ENCODE assay signal across 27 cellular contexts in genomic region chr13:72760189-72760588, GRCh38. TPM values are rescaled to one million over a fixed set of nuclear protein-coding genes. Genes with fewer than 3 reads are reported as not detected.
DNase-seq lines count a peak whose midpoint lies in the region; ATAC-seq, FAIRE-seq and TF ChIP-seq lines count a peak whose summit lies in the region.
"Had no signal": no experiment of that assay in that cellular context is flagged by ENCODE, and none has a peak within 500 bp of the region (broad histone marks: within the 10 kb centered on the region; RNA-seq: fewer than 3 reads in every experiment).

No MANE protein-coding gene starts in this region.

- H3K27ac ChIP-seq in GM12878 (ENCODE audit: control insufficient read depth, insufficient read depth): no peak overlapping the region
- H3K27ac ChIP-seq: BLaER1 treated with 17β-estradiol and CSF1 and Interleukin-3, amounts not matched to agents 10 nM and 100 nM; PC-9; SJSA1 had no signal

- no peak for TF ChIP-seq RAD21 in GM12878 (IDR thresholded peaks at IDR 0.05; ENCODE audit: insufficient read depth, low read depth, low read length)

- H3K9me3 Mint-ChIP-seq in activated T-cell treated with anti-CD3 and anti-CD28 coated beads, Interleukin-2, amount 50 U/mL, for 72 hours: no peaks in the 10 kb centered on the region
- H3K9me3 Mint-ChIP-seq: CD4-positive, alpha-beta T cell had no signal

- no peaks in the 10 kb centered on the region for H3K4me1 Mint-ChIP-seq in activated T-cell treated with anti-CD3 and anti-CD28 coated beads, Interleukin-2, amount 50 U/mL, for 72 hours (ENCODE audit: low read depth)

- peak; percentile 73 for FAIRE-seq in GM19239 (lab: Jason Lieb, UNC)
- peak; percentile 66 for FAIRE-seq in GM12878 (lab: Jason Lieb, UNC)
- FAIRE-seq: GM18507, H54 had no signal

- 14% methylated on average over 3 of the region's 3 CpGs for WGBS in GM12878 (ENCODE audit: insufficient coverage, insufficient replicate concordance, low lambda C conversion rate, missing lambda C conversion rate)

- no peak for TF ChIP-seq EP300 in GM12878 (IDR thresholded peaks at IDR 0.05; ENCODE audit: borderline replicate concordance in 1 of 2, control insufficient read depth in 1 of 2, low read depth in 2 of 2, low read length in 2 of 2)

- H3K27me3 ChIP-seq in GM12878 (replicated peaks in 1 of 2; ENCODE audit: control insufficient read depth in 2 of 2, insufficient read depth in 2 of 2, low read length in 1 of 2): no peaks in the 10 kb centered on the region
- H3K27me3 ChIP-seq: BLaER1 treated with 17β-estradiol and CSF1 and Interleukin-3, amounts not matched to agents 10 nM and 100 nM; SJSA1 had no signal

- no peak overlapping the region for H3K4me3 ChIP-seq in GM12878
- H3K4me3 ChIP-seq: BLaER1 treated with 17β-estradiol and CSF1 and Interleukin-3, amounts not matched to agents 10 nM and 100 nM; PC-9; SJSA1 had no signal

- CTCF ChIA-PET in GM12878 (lab: Yijun Ruan, JAX): interaction anchor here (1.0 to 1.2 kb wide), 2 partner anchors 8 to 47 kb away, joined by 3 read pairs; no protein-coding TSS in a partner anchor

- no peak overlapping the region for H3K9ac ChIP-seq in GM12878 (ENCODE audit: control insufficient read depth, insufficient read depth, low read length)
- H3K9ac ChIP-seq: BLaER1 treated with 17β-estradiol and CSF1 and Interleukin-3, amounts not matched to agents 10 nM and 100 nM had no signal

- no peak overlapping the region for H3K4me2 ChIP-seq in GM12878 (ENCODE audit: control insufficient read depth, insufficient read depth)
- H3K4me2 ChIP-seq: BLaER1 treated with 17β-estradiol and CSF1 and Interleukin-3, amounts not matched to agents 10 nM and 100 nM; PC-9 had no signal

- peaks cover 3 to 29% of the 10 kb centered on the region in 2 experiments for H3K36me3 ChIP-seq in GM12878 (ENCODE audit: control insufficient read depth in 2 of 2, insufficient read depth in 2 of 2, low read length in 1 of 2)

- no peaks in the 10 kb centered on the region for H4K20me1 ChIP-seq in GM12878 (ENCODE audit: control insufficient read depth, insufficient read depth)

- peak overlapping the region; percentile 46 for H3K27ac Mint-ChIP-seq in activated T-cell treated with anti-CD3 and anti-CD28 coated beads, Interleukin-2, amount 50 U/mL, for 72 hours
- H3K27ac Mint-ChIP-seq: CD4-positive, alpha-beta T cell had no signal

- TF ChIP-seq CTCF in GM12878 (IDR thresholded peaks at IDR 0.05 in 2 of 3, conservative IDR thresholded peaks at IDR 0.05 in 1 of 3; ENCODE audit: control insufficient read depth in 2 of 3, extremely low read depth in 1 of 3, insufficient read depth in 1 of 3, low read depth in 3 of 3, low read length in 3 of 3): no peak

- no peak overlapping the region for H2AFZ ChIP-seq in GM12878 (ENCODE audit: control insufficient read depth, low read depth, low read length)
- H2AFZ ChIP-seq: PC-9 had no signal

- no peak overlapping the region for H3K4me3 Mint-ChIP-seq in activated T-cell treated with anti-CD3 and anti-CD28 coated beads, Interleukin-2, amount 50 U/mL, for 72 hours
- H3K4me3 Mint-ChIP-seq: CD4-positive, alpha-beta T cell had no signal

- intact Hi-C loops in GM12878 (cut with micrococcal nuclease; ENCODE audit: unreplicated experiment): no loop called here
- intact Hi-C loops in cardiac septum (cut with DNase I): no loop called here

- in situ Hi-C loops in GM12878 (cut with MboI): no loop called here

- SMC1A ChIA-PET in GM12878 (lab: Charles Lee; ENCODE audit: uncharacterized antibody, unreplicated experiment): no interaction called here

- BruUV-seq in GM12878 (replicated peaks; lab: Mats Ljungman, UMichigan): no TSS peak

- ATAC-seq in activated T-cell treated with anti-CD3 and anti-CD28 coated beads, Interleukin-2, amount 50 U/mL, for 72 hours (replicated peaks in 1 of 2): no peak
- ATAC-seq in GM12878: peak; percentile 34; the same call in 1 of the 3 replicates

- H3K36me3 Mint-ChIP-seq in activated T-cell treated with anti-CD3 and anti-CD28 coated beads, Interleukin-2, amount 50 U/mL, for 72 hours (ENCODE audit: insufficient read depth in 2 of 2): peaks cover 0 to 16% of the 10 kb centered on the region in 2 donors

- no peaks in the 10 kb centered on the region for H3K4me1 ChIP-seq in GM12878 (ENCODE audit: control insufficient read depth, insufficient read depth, low read length)
- H3K4me1 ChIP-seq: BLaER1 treated with 17β-estradiol and CSF1 and Interleukin-3, amounts not matched to agents 10 nM and 100 nM; SJSA1 had no signal

- no peak for DNase-seq in activated T-cell treated with anti-CD3 and anti-CD28 coated beads, Interleukin-2, amount 50 U/mL, for 72 hours
- no peak for DNase-seq in activated T-cell treated with anti-CD3 and anti-CD28 coated beads, Interleukin-2, amount 50 U/mL, for 1 hour
- DNase-seq in GM19239 (ENCODE audit: insufficient read length, low spot score) (no peak), GM12878 (ENCODE audit: low read depth, low spot score) (no peak), cardiac septum (ENCODE audit: low spot score) (no peak), AG08395 (ENCODE audit: low spot score) (no peak), HCEC 1CT (no peak)
- DNase-seq: 8988T; ACHN; CD4-positive, alpha-beta T cell; COR-L47; EL; GDM1; IMR-90; KG1; MM.1S; NCI-H1417; NCI-H1694; NCI-H2029 treated with DMSO at 0.1 percent for 48 hours; NCI-H526 treated with DMSO at 0.1 percent for 48 hours; PC-9; Right ventricle myocardium superior; RPMI8226 had no signal

- H3K9me3 ChIP-seq in GM12878 (replicated peaks; ENCODE audit: control insufficient read depth, insufficient read depth, low read length): no peaks in the 10 kb centered on the region
- H3K9me3 ChIP-seq: BLaER1 treated with 17β-estradiol and CSF1 and Interleukin-3, amounts not matched to agents 10 nM and 100 nM; SJSA1 had no signal

- H3K79me2 ChIP-seq in GM12878 (ENCODE audit: control insufficient read depth, insufficient read depth, low read length): no peaks in the 10 kb centered on the region; the same call in 1 of the 2 replicates

- no peak for TF ChIP-seq POLR2A in GM12878 (IDR thresholded peaks at IDR 0.05; ENCODE audit: low read depth, low read length)

- POLR2A ChIA-PET in GM12878 (lab: Charles Lee): no interaction called here

- RAD21 ChIA-PET in GM12878 (lab: Charles Lee; ENCODE audit: unreplicated experiment): no interaction called here

- H3K27me3 Mint-ChIP-seq in activated T-cell treated with anti-CD3 and anti-CD28 coated beads, Interleukin-2, amount 50 U/mL, for 72 hours (ENCODE audit: low read depth): no peaks in the 10 kb centered on the region
- H3K27me3 Mint-ChIP-seq: CD4-positive, alpha-beta T cell had no signal

RNA-seq across cellular contexts. Expression of gene DIS3, which starts 21.5 kb away (rescaled TPM):
- total RNA-seq in activated T-cell treated with anti-CD3 and anti-CD28 coated beads, Interleukin-2, amount 50 U/mL, for 72 hours: 10 to 100 TPM; 45.2 to 51.7 TPM
- total RNA-seq in GM12878 (2013; cell fraction: nucleolus; rRNA removed): 40.2 and 42.1 TPM in 2 replicates
- total RNA-seq in GM12878 (2014; rRNA removed): 42.5 and 48.8 TPM in 2 replicates
- 62.6 and 65.3 TPM in 2 replicates for total RNA-seq in GM12878 (2014; rRNA removed; fragmentation: Illumina TruSeq; extraction: Trizol)
- total RNA-seq in GM12878 (2021): 45.9 and 48.5 TPM in 2 replicates
- 16.8 TPM for polyA plus RNA-seq in GM12878 (2011; ENCODE audit: low read depth)
- 49.0 and 78.1 TPM in 2 replicates for polyA plus RNA-seq in GM12878 (2011; rRNA removed)
- polyA plus RNA-seq in GM12878 (2011; cell fraction: cytosol; rRNA removed): 18.9 and 25.2 TPM in 2 replicates
- polyA plus RNA-seq in GM12878 (2011; cell fraction: nucleus; rRNA removed): 32.9 and 34.6 TPM in 2 replicates
- 26.9 and 31.1 TPM in 2 replicates for polyA plus RNA-seq in GM12878 (2012)
- 56.8 and 68.2 TPM in 2 replicates for polyA plus RNA-seq in GM12878 (2014; fragmentation: Illumina TruSeq; extraction: Trizol)
- 10 to 100 TPM; 10.8 to 13.6 TPM for polyA plus RNA-seq in GM12878 (2014; fragmentation: Nextera tagmentation; extraction: Ambion mirVana)
- 28.3 and 29.7 TPM in 2 replicates for polyA plus RNA-seq in GM12878 (2014; rRNA removed)
- polyA plus RNA-seq in GM12878 (2016; fragmentation: Nextera tagmentation; extraction: Ambion mirVana): 10 to 100 TPM; 34.9 to 36.0 TPM
- 19.1 and 32.3 TPM in 2 replicates for polyA minus RNA-seq in GM12878 (2011; rRNA and poly(A)+ RNA removed)
- polyA minus RNA-seq in GM12878 (2011; cell fraction: cytosol; rRNA and poly(A)+ RNA removed): 13.5 and 19.0 TPM in 2 replicates
- 11.7 and 22.8 TPM in 2 replicates for polyA minus RNA-seq in GM12878 (2011; cell fraction: nucleus; rRNA and poly(A)+ RNA removed)
- total RNA-seq in cardiac septum: 18.1 TPM

RNA-seq across cellular contexts. Expression of gene PIBF1, which starts 21.7 kb away (rescaled TPM):
- 10 to 100 TPM; 17.5 to 21.2 TPM for total RNA-seq in activated T-cell treated with anti-CD3 and anti-CD28 coated beads, Interleukin-2, amount 50 U/mL, for 72 hours
- total RNA-seq in GM12878 (2013; cell fraction: nucleolus; rRNA removed): 78.8 and 97.1 TPM in 2 replicates
- total RNA-seq in GM12878 (2014; rRNA removed): 11.6 and 16.3 TPM in 2 replicates
- total RNA-seq in GM12878 (2014; rRNA removed; fragmentation: Illumina TruSeq; extraction: Trizol): 22.9 and 24.5 TPM in 2 replicates
- total RNA-seq in GM12878 (2021): 14.1 and 14.3 TPM in 2 replicates
- 3.1 TPM for polyA plus RNA-seq in GM12878 (2011; ENCODE audit: low read depth)
- polyA plus RNA-seq in GM12878 (2011; rRNA removed): 9.0 and 20.3 TPM in 2 replicates
- 1.1 and 2.2 TPM in 2 replicates for polyA plus RNA-seq in GM12878 (2011; cell fraction: cytosol; rRNA removed)
- polyA plus RNA-seq in GM12878 (2011; cell fraction: nucleus; rRNA removed): 5.4 and 5.7 TPM in 2 replicates
- polyA plus RNA-seq in GM12878 (2012): 8.8 and 9.6 TPM in 2 replicates
- polyA plus RNA-seq in GM12878 (2014; fragmentation: Illumina TruSeq; extraction: Trizol): 13.8 and 17.6 TPM in 2 replicates
- polyA plus RNA-seq in GM12878 (2014; fragmentation: Nextera tagmentation; extraction: Ambion mirVana): 1 to 10 TPM; 6.4 to 7.7 TPM
- polyA plus RNA-seq in GM12878 (2014; rRNA removed): 4.5 and 8.2 TPM in 2 replicates
- polyA plus RNA-seq in GM12878 (2016; fragmentation: Nextera tagmentation; extraction: Ambion mirVana): 10 to 100 TPM; 10.5 to 15.5 TPM
- 4.4 and 13.0 TPM in 2 replicates for polyA minus RNA-seq in GM12878 (2011; rRNA and poly(A)+ RNA removed)
- polyA minus RNA-seq in GM12878 (2011; cell fraction: cytosol; rRNA and poly(A)+ RNA removed): 5.6 and 6.7 TPM in 2 replicates
- 15.1 and 24.9 TPM in 2 replicates for polyA minus RNA-seq in GM12878 (2011; cell fraction: nucleus; rRNA and poly(A)+ RNA removed)
- 14.2 TPM for total RNA-seq in cardiac septum

RNA-seq across cellular contexts. Expression of gene BORA, which starts 32.5 kb away (rescaled TPM):
- 10 to 100 TPM; 26.5 to 34.0 TPM for total RNA-seq in activated T-cell treated with anti-CD3 and anti-CD28 coated beads, Interleukin-2, amount 50 U/mL, for 72 hours
- total RNA-seq in GM12878 (2013; cell fraction: nucleolus; rRNA removed): 14.9 TPM in 2 replicates
- total RNA-seq in GM12878 (2014; rRNA removed) (24.5 and 29.1 TPM in 2 replicates), GM12878 (2014; rRNA removed; fragmentation: Illumina TruSeq; extraction: Trizol) (28.9 and 30.4 TPM in 2 replicates), GM12878 (2021) (16.1 and 17.9 TPM in 2 replicates), cardiac septum (0.54 TPM)
- polyA plus RNA-seq in GM12878 (2011; ENCODE audit: low read depth): 7.2 TPM
- polyA plus RNA-seq in GM12878 (2011; rRNA removed) (21.9 and 33.0 TPM in 2 replicates), GM12878 (2014; fragmentation: Illumina TruSeq; extraction: Trizol) (31.0 and 40.7 TPM in 2 replicates), GM12878 (2014; fragmentation: Nextera tagmentation; extraction: Ambion mirVana) (10 to 100 TPM; 15.1 to 17.8 TPM), GM12878 (2014; rRNA removed) (13.2 and 15.8 TPM in 2 replicates), GM12878 (2016; fragmentation: Nextera tagmentation; extraction: Ambion mirVana) (10 to 100 TPM; 34.1 to 38.7 TPM)
- polyA plus RNA-seq in GM12878 (2011; cell fraction: cytosol; rRNA removed): 9.3 and 14.7 TPM in 2 replicates
- polyA plus RNA-seq in GM12878 (2011; cell fraction: nucleus; rRNA removed): 22.9 and 24.6 TPM in 2 replicates
- 9.2 and 14.8 TPM in 2 replicates for polyA plus RNA-seq in GM12878 (2012)
- polyA minus RNA-seq in GM12878 (2011; rRNA and poly(A)+ RNA removed): 13.4 and 18.0 TPM in 2 replicates
- polyA minus RNA-seq in GM12878 (2011; cell fraction: cytosol; rRNA and poly(A)+ RNA removed): 5.1 and 5.6 TPM in 2 replicates
- polyA minus RNA-seq in GM12878 (2011; cell fraction: nucleus; rRNA and poly(A)+ RNA removed): 8.5 and 12.3 TPM in 2 replicates

RNA-seq across cellular contexts. Expression of gene MZT1, which starts 32.8 kb away (rescaled TPM):
- total RNA-seq in activated T-cell treated with anti-CD3 and anti-CD28 coated beads, Interleukin-2, amount 50 U/mL, for 72 hours: 10 to 100 TPM; 23.4 to 29.0 TPM
- 6.3 and 7.4 TPM in 2 replicates for total RNA-seq in GM12878 (2013; cell fraction: nucleolus; rRNA removed)
- total RNA-seq in GM12878 (2014; rRNA removed) (19.1 and 24.4 TPM in 2 replicates), GM12878 (2014; rRNA removed; fragmentation: Illumina TruSeq; extraction: Trizol) (23.0 and 24.2 TPM in 2 replicates), GM12878 (2021) (18.8 and 19.0 TPM in 2 replicates), cardiac septum (7.4 TPM)
- polyA plus RNA-seq in GM12878 (2011; ENCODE audit: low read depth): 8.7 TPM
- polyA plus RNA-seq in GM12878 (2011; rRNA removed) (27.8 and 47.4 TPM in 2 replicates), GM12878 (2014; fragmentation: Illumina TruSeq; extraction: Trizol) (16.2 and 24.2 TPM in 2 replicates), GM12878 (2014; fragmentation: Nextera tagmentation; extraction: Ambion mirVana) (10 to 100 TPM; 29.2 to 31.8 TPM), GM12878 (2014; rRNA removed) (17.4 and 19.6 TPM in 2 replicates), GM12878 (2016; fragmentation: Nextera tagmentation; extraction: Ambion mirVana) (10 to 100 TPM; 46.2 to 47.6 TPM)
- 5.4 and 7.0 TPM in 2 replicates for polyA plus RNA-seq in GM12878 (2011; cell fraction: cytosol; rRNA removed)
- polyA plus RNA-seq in GM12878 (2011; cell fraction: nucleus; rRNA removed): 3.6 and 4.8 TPM in 2 replicates
- 19.8 and 20.9 TPM in 2 replicates for polyA plus RNA-seq in GM12878 (2012)
- 2.5 and 3.7 TPM in 2 replicates for polyA minus RNA-seq in GM12878 (2011; rRNA and poly(A)+ RNA removed)
- 1.3 and 2.3 TPM in 2 replicates for polyA minus RNA-seq in GM12878 (2011; cell fraction: cytosol; rRNA and poly(A)+ RNA removed)
- 1.6 and 1.9 TPM in 2 replicates for polyA minus RNA-seq in GM12878 (2011; cell fraction: nucleus; rRNA and poly(A)+ RNA removed)

Comparison
In these comparisons a context has a peak if more than half of its experiments do, and no peak if none do; other contexts are left out.
1. RNA of gene BORA, which starts 32.5 kb away (total RNA-seq): 26.5 to 34.0 TPM in activated T-cell treated with anti-CD3 and anti-CD28 coated beads, Interleukin-2, amount 50 U/mL, for 72 hours and 14.9 to 30.4 TPM in GM12878; 0.54 TPM in cardiac septum (single experiment); every median in the first group is over 10 times any median in the second.